In the genomic region with DNA sequence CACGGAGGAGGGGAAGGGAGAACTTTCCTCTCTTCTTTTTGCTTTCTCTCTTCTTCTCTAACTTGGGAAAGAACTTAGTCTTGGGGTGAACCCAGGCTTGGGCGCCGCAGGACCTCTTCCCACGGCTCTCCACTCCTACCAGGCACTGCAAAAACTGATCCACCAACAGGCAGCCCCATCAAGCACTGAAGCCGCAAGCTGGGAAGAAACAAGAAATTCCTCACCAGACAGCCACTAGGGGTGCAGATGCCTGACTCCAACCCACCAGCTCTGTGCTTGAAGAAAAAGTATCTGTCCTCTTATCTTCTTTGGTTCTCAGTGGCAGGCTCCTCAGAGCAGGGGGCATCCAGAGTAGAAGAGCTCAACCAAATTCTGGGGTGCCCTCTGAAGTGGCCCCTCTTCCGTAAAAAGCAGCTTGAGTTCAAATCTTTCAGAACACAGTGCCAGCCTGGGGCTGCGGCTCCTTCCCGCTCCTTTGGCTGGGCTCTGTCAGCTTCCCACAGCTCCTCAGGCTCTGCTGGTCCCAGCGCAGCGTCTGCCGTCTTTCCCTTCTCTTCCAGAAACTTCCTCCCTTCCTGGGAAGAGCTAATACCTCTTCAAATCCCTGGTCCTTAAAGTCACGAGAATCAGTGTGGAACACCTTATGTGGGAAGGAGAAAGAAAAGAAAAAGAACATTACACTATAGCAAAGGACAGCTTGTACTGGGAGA, we compare ENCODE assay signal across 10 cellular contexts. TPM values are rescaled to one million over a fixed set of nuclear protein-coding genes. Genes with fewer than 3 reads are reported as not detected.
DNase-seq lines count a peak whose midpoint lies in the region; ATAC-seq and TF ChIP-seq lines count a peak whose summit lies in the region.
"Had no signal": no experiment of that assay in that cellular context is flagged by ENCODE, and none has a peak within 500 bp of the region (broad histone marks: within the 10 kb centered on the region; RNA-seq: fewer than 3 reads in every experiment).

No MANE protein-coding gene starts in this region.

- no peak for ATAC-seq in activated T-helper 17 cell treated with anti-CD3 and anti-CD28 coated beads, Interleukin-2, amount 50 U/mL, for 72 hours (replicated peaks)
- no peak for ATAC-seq in HG02884 (IDR thresholded peaks at IDR 0.05; ENCODE audit: unreplicated experiment)

- H3K4me3 Mint-ChIP-seq in activated T-helper 17 cell treated with anti-CD3 and anti-CD28 coated beads, Interleukin-2, amount 50 U/mL, for 72 hours: peak overlapping the region; percentile 98

- H3K36me3 Mint-ChIP-seq in activated T-helper 17 cell treated with anti-CD3 and anti-CD28 coated beads, Interleukin-2, amount 50 U/mL, for 72 hours (ENCODE audit: low read depth): peaks cover 53% of the 10 kb centered on the region

- H3K4me1 Mint-ChIP-seq in activated T-helper 17 cell treated with anti-CD3 and anti-CD28 coated beads, Interleukin-2, amount 50 U/mL, for 72 hours: peaks cover 65% of the 10 kb centered on the region

- POLR2A ChIA-PET in AG04449 (lab: Yijun Ruan, JAX) (interaction anchor here (1.7 kb wide), 1 partner anchor 167 kb away, joined by 4 read pairs; no protein-coding TSS in a partner anchor), GM10248 (lab: Yijun Ruan, JAX) (no interaction called here)

- H3K9me3 Mint-ChIP-seq in activated T-helper 17 cell treated with anti-CD3 and anti-CD28 coated beads, Interleukin-2, amount 50 U/mL, for 72 hours: no peaks in the 10 kb centered on the region
- H3K9me3 Mint-ChIP-seq: activated naive CD8-positive, alpha-beta T cell treated with anti-CD3 and anti-CD28 coated beads for 36 hours had no signal

- peak overlapping the region; percentile 93 for H3K27ac Mint-ChIP-seq in activated T-helper 17 cell treated with anti-CD3 and anti-CD28 coated beads, Interleukin-2, amount 50 U/mL, for 72 hours
- H3K27ac Mint-ChIP-seq: activated naive CD8-positive, alpha-beta T cell treated with anti-CD3 and anti-CD28 coated beads for 36 hours had no signal

- H3K27me3 Mint-ChIP-seq in activated T-helper 17 cell treated with anti-CD3 and anti-CD28 coated beads, Interleukin-2, amount 50 U/mL, for 72 hours: no peaks in the 10 kb centered on the region
- H3K27me3 Mint-ChIP-seq: activated naive CD8-positive, alpha-beta T cell treated with anti-CD3 and anti-CD28 coated beads for 36 hours had no signal

- H3K4me3 ChIP-seq in AG04449 (ENCODE audit: low read depth, low read length): no peak overlapping the region
- H3K4me3 ChIP-seq: lung had no signal

- TF ChIP-seq CTCF in AG04449 (IDR thresholded peaks at IDR 0.05; ENCODE audit: insufficient read depth, low read length, missing control alignments) (peak; percentile 26), GM12873 (IDR thresholded peaks at IDR 0.05; ENCODE audit: insufficient read depth, low read depth, low read length, missing control alignments) (peak; percentile 31), GM10248 (IDR thresholded peaks at IDR 0.05; ENCODE audit: control extremely low read depth, extremely low read depth, low read depth, missing control alignments) (no peak)

- CTCF ChIA-PET in AG04449 (lab: Yijun Ruan, JAX) (interaction anchor here (0.9 to 5.0 kb wide), 12 partner anchors 8 to 174 kb away, joined by 3 to 25 read pairs (median 4); no protein-coding TSS in a partner anchor), GM10248 (lab: Yijun Ruan, JAX) (interaction anchor here (1.3 to 2.0 kb wide), 4 partner anchors 9 to 167 kb away, joined by 3 to 7 read pairs (median 4); no protein-coding TSS in a partner anchor)

- DNase-seq in AG04449 (ENCODE audit: low read depth, low spot score): no peak
- DNase-seq in iris pigment epithelial cell (ENCODE audit: low read depth): peak; percentile 36
- DNase-seq in NCI-H446 treated with DMSO at 0.1 percent for 48 hours (lab: John Stamatoyannopoulos, UW): no peak
- no peak for DNase-seq in NCI-H2107 treated with DMSO at 0.1 percent for 48 hours (lab: John Stamatoyannopoulos, UW; ENCODE audit: unreplicated experiment)
- no peak for DNase-seq in GM10248 (ENCODE audit: extremely low spot score)
- DNase-seq: activated naive CD8-positive, alpha-beta T cell treated with anti-CD3 and anti-CD28 coated beads for 36 hours had no signal

RNA-seq across cellular contexts. Expression of a gene that starts 2.4 kb away (rescaled TPM):
- total RNA-seq in activated T-helper 17 cell treated with anti-CD3 and anti-CD28 coated beads, Interleukin-2, amount 50 U/mL, for 72 hours: 10 to 100 TPM; 27.7 to 56.8 TPM

RNA-seq across cellular contexts. Expression of a gene that starts 35.3 kb away (rescaled TPM):
- 10 to 100 TPM; 31.9 to 40.4 TPM for total RNA-seq in activated T-helper 17 cell treated with anti-CD3 and anti-CD28 coated beads, Interleukin-2, amount 50 U/mL, for 72 hours

RNA-seq across cellular contexts. Expression of a gene that starts 39.3 kb away (rescaled TPM):
- total RNA-seq in activated T-helper 17 cell treated with anti-CD3 and anti-CD28 coated beads, Interleukin-2, amount 50 U/mL, for 72 hours: under 1 TPM; 0.32 TPM
